8 cellular contexts compared by ENCODE assay signal in the genomic region with DNA sequence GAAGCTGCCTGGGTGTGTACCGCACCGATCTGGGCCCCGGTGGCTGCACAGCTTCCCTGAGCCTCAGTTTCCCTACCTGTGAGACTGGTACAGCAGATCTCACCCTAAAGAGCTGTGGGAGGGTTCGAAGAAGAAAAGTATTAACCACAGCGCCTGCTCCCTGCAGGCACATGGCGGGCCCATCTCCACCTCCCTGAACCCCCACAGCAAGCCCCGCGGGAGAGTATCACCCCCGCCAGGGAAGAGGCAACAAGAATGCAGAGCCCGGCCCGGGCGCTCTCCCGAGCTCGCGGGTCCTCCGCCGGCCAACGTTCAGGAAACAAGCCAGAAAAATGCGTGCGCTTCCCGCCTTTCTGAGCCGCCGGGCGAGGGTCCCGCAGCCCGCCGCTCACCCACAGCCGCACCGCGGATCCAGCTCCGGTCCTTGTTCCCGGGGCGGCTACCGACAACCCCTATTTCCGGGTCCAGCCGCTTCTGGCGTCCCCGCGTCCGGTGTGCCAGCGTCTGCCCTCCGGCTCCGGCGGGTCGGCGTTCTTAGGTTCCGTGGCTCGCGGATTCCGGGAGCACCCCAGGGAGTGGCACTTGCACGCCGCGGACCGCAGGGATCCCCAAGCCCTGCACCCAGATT. TPM values are rescaled to one million over a fixed set of nuclear protein-coding genes. Genes with fewer than 3 reads are reported as not detected.
A peak's percentile ranks its signal among the peaks of the same experiment; 100 is the strongest.
DNase-seq lines count a peak whose midpoint lies in the region; ATAC-seq lines count a peak whose summit lies in the region.

A gene with protein sequence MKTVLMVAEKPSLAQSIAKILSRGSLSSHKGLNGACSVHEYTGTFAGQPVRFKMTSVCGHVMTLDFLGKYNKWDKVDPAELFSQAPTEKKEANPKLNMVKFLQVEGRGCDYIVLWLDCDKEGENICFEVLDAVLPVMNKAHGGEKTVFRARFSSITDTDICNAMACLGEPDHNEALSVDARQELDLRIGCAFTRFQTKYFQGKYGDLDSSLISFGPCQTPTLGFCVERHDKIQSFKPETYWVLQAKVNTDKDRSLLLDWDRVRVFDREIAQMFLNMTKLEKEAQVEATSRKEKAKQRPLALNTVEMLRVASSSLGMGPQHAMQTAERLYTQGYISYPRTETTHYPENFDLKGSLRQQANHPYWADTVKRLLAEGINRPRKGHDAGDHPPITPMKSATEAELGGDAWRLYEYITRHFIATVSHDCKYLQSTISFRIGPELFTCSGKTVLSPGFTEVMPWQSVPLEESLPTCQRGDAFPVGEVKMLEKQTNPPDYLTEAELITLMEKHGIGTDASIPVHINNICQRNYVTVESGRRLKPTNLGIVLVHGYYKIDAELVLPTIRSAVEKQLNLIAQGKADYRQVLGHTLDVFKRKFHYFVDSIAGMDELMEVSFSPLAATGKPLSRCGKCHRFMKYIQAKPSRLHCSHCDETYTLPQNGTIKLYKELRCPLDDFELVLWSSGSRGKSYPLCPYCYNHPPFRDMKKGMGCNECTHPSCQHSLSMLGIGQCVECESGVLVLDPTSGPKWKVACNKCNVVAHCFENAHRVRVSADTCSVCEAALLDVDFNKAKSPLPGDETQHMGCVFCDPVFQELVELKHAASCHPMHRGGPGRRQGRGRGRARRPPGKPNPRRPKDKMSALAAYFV (minus strand): TSS at position 450 of the 628 bp plus-strand sequence. CDS start 7,078 bp downstream, outside the sequence.

- DNase-seq in EH (ENCODE audit: low read depth), result peak; percentile 72
- peak; percentile 60 for DNase-seq in NCI-H460 (ENCODE audit: extremely low read depth, low read depth)
- DNase-seq in activated CD4-positive, alpha-beta T cell treated with anti-CD3 and anti-CD28 coated beads for 4 hours, result peak; percentile 80
- peak; percentile 43 to 76 for DNase-seq in stimulated activated CD4-positive, alpha-beta T cell treated with anti-CD3 and anti-CD28 coated beads, Interleukin-1b, Interleukin-23, amount 100 ng/mL, for 1 hour (ENCODE audit: low read depth in 2 of 2)
- no peak for DNase-seq in cerebellar nuclear complex (lab: John Stamatoyannopoulos, UW)

- peak; percentile 78 for ATAC-seq in HG02885 (IDR thresholded peaks at IDR 0.05; ENCODE audit: poor library complexity, unreplicated experiment)

- H3K27ac ChIP-seq in cingulate gyrus (ENCODE audit: low read depth, low read length) (peak within 1 kb of the TSS; percentile 29), layer of hippocampus (ENCODE audit: low read depth, low read length) (peak within 1 kb of the TSS; percentile 52)

- no peaks in the 10 kb centered on the region for H3K27me3 ChIP-seq in layer of hippocampus (ENCODE audit: control insufficient read depth, insufficient read depth, low read length)

RNA-seq across cellular contexts. Expression of the gene that starts here (rescaled TPM):
- 15.5 and 20.4 TPM in 2 replicates for total RNA-seq in NCI-H460 (2014; rRNA removed; shearing (Covaris generic))
- 78.4 and 95.9 TPM in 2 replicates for polyA plus RNA-seq in NCI-H460 (2014; cell fraction: nucleus; rRNA removed)

Comparison
In these comparisons a context has a peak if more than half of its experiments do, and no peak if none do; other contexts are left out.
1. DNase-seq: peak in EH (single experiment), NCI-H460 (single experiment), activated CD4-positive, alpha-beta T cell treated with anti-CD3 and anti-CD28 coated beads for 4 hours (2 of 2) and stimulated activated CD4-positive, alpha-beta T cell treated with anti-CD3 and anti-CD28 coated beads, Interleukin-1b, Interleukin-23, amount 100 ng/mL, for 1 hour (2 of 2); none in cerebellar nuclear complex (0 of 2).